ENCODE assay signal across 1 cellular context in the genomic region with DNA sequence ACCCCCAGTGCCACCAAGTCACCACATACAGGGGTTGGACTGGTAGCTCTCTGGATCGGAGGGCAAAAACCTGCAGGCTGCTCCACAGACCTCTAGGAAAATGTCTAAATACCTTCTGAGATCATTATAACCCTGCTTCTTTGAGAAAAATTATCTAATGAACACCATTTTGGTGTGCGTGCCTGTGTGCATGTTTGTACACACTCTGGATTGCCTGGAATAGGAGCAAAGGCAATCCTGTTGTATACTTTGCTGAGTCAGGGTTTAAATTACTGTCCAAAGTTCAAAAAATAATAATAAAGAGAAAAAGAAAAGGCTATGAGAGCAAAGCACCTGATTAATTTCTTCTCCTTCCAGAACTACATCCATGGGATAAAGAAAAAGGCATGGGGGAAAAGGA.
A peak's percentile ranks its signal among the peaks of the same experiment; 100 is the strongest.
TF ChIP-seq lines count a peak whose summit lies in the region.

No MANE protein-coding gene starts in this region.

TF ChIP-seq in K562, 482 proteins besides CTCF, POLR2A, EP300 and RAD21:
- TF ChIP-seq, protein P1, sequence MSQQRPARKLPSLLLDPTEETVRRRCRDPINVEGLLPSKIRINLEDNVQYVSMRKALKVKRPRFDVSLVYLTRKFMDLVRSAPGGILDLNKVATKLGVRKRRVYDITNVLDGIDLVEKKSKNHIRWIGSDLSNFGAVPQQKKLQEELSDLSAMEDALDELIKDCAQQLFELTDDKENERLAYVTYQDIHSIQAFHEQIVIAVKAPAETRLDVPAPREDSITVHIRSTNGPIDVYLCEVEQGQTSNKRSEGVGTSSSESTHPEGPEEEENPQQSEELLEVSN (IDR thresholded peaks at IDR 0.05; ENCODE audit: borderline replicate concordance in 1 of 2, extremely low read depth in 1 of 2, insufficient read depth in 1 of 2, insufficient read length in 1 of 2, low read depth in 1 of 2, low read length in 1 of 2, poor library complexity in 1 of 2, severe bottlenecking in 1 of 2) = no peak
- TF ChIP-seq TAF7 (tag; IDR thresholded peaks at IDR 0.05) (no peak), MAFK (IDR thresholded peaks at IDR 0.05; ENCODE audit: low read length) (peak; percentile 87), ZNF431 (CRISPR knock-in tag; IDR thresholded peaks at IDR 0.05) (no peak), HNRNPUL1 (IDR thresholded peaks at IDR 0.05; ENCODE audit: low read length) (no peak), ZNF316 (IDR thresholded peaks at IDR 0.05) (peak; percentile 93), MAFF (IDR thresholded peaks at IDR 0.05; ENCODE audit: low read length) (peak; percentile 87), MAFG (tag; conservative IDR thresholded peaks at IDR 0.05) (peak; percentile 84), C11orf30 (IDR thresholded peaks at IDR 0.05; ENCODE audit: low read depth) (peak; percentile 90)
- TF ChIP-seq, protein P2, sequence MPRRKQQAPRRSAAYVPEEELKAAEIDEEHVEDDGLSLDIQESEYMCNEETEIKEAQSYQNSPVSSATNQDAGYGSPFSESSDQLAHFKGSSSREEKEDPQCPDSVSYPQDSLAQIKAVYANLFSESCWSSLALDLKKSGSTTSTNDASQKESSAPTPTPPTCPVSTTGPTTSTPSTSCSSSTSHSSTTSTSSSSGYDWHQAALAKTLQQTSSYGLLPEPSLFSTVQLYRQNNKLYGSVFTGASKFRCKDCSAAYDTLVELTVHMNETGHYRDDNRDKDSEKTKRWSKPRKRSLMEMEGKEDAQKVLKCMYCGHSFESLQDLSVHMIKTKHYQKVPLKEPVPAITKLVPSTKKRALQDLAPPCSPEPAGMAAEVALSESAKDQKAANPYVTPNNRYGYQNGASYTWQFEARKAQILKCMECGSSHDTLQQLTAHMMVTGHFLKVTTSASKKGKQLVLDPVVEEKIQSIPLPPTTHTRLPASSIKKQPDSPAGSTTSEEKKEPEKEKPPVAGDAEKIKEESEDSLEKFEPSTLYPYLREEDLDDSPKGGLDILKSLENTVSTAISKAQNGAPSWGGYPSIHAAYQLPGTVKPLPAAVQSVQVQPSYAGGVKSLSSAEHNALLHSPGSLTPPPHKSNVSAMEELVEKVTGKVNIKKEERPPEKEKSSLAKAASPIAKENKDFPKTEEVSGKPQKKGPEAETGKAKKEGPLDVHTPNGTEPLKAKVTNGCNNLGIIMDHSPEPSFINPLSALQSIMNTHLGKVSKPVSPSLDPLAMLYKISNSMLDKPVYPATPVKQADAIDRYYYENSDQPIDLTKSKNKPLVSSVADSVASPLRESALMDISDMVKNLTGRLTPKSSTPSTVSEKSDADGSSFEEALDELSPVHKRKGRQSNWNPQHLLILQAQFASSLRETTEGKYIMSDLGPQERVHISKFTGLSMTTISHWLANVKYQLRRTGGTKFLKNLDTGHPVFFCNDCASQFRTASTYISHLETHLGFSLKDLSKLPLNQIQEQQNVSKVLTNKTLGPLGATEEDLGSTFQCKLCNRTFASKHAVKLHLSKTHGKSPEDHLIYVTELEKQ (CRISPR knock-in tag; IDR thresholded peaks at IDR 0.05) = no peak
